6 cellular contexts compared by ENCODE assay signal in genomic region chr11:74091549-74091948, GRCh38.
"Had no signal": no experiment of that assay in that cellular context is flagged by ENCODE, and none has a peak within 500 bp of the region (broad histone marks: within the 10 kb centered on the region; RNA-seq: fewer than 3 reads in every experiment).

No MANE protein-coding gene starts in this region.

- H3K27me3 Mint-ChIP-seq: IgD-negative memory B cell had no signal

- H3K36me3 Mint-ChIP-seq: IgD-negative memory B cell had no signal

- ATAC-seq: HepG2 had no signal

- H3K4me3 ChIP-seq: K562 had no signal

- H3K9me3 Mint-ChIP-seq: IgD-negative memory B cell had no signal

- H3K27ac Mint-ChIP-seq: IgD-negative memory B cell had no signal

- DNase-seq: IMR-90, KBM-7 had no signal

- H3K4me3 Mint-ChIP-seq: IgD-negative memory B cell had no signal

- H3K27ac ChIP-seq: HL-60 had no signal

- H3K4me1 Mint-ChIP-seq: IgD-negative memory B cell had no signal
